1 cellular context compared by ENCODE assay signal in the genomic region with DNA sequence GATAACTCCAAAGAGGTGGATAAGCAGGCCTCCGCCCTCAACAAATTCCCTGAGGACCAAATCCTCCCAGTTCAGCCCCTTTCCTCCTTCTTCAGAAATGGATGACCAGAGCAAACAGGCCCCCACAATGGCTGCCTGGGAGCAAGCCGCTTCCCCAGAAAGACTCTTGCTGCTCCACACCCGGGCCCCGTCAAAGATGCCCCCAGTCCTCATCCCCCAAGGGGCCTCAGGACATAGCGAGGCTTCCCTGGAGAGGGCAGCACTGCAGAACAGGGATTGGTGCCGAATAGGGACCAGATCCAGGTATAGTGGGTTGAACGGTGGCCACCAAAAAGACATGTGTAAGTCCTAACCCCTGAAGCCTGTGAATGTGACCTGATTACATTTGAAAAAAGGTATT.
TF ChIP-seq lines count a peak whose summit lies in the region.

No MANE protein-coding gene starts in this region.

TF ChIP-seq in WTC11, 78 proteins besides CTCF, POLR2A, EP300 and RAD21 (continued from another document):
- TF ChIP-seq, protein P1, sequence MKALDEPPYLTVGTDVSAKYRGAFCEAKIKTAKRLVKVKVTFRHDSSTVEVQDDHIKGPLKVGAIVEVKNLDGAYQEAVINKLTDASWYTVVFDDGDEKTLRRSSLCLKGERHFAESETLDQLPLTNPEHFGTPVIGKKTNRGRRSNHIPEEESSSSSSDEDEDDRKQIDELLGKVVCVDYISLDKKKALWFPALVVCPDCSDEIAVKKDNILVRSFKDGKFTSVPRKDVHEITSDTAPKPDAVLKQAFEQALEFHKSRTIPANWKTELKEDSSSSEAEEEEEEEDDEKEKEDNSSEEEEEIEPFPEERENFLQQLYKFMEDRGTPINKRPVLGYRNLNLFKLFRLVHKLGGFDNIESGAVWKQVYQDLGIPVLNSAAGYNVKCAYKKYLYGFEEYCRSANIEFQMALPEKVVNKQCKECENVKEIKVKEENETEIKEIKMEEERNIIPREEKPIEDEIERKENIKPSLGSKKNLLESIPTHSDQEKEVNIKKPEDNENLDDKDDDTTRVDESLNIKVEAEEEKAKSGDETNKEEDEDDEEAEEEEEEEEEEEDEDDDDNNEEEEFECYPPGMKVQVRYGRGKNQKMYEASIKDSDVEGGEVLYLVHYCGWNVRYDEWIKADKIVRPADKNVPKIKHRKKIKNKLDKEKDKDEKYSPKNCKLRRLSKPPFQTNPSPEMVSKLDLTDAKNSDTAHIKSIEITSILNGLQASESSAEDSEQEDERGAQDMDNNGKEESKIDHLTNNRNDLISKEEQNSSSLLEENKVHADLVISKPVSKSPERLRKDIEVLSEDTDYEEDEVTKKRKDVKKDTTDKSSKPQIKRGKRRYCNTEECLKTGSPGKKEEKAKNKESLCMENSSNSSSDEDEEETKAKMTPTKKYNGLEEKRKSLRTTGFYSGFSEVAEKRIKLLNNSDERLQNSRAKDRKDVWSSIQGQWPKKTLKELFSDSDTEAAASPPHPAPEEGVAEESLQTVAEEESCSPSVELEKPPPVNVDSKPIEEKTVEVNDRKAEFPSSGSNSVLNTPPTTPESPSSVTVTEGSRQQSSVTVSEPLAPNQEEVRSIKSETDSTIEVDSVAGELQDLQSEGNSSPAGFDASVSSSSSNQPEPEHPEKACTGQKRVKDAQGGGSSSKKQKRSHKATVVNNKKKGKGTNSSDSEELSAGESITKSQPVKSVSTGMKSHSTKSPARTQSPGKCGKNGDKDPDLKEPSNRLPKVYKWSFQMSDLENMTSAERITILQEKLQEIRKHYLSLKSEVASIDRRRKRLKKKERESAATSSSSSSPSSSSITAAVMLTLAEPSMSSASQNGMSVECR (CRISPR knock-in tag; IDR thresholded peaks at IDR 0.05; ENCODE audit: borderline replicate concordance): no peak
- TF ChIP-seq NFATC4 (CRISPR knock-in tag; IDR thresholded peaks at IDR 0.05) (no peak), ZNF219 (CRISPR knock-in tag; IDR thresholded peaks at IDR 0.05; ENCODE audit: borderline replicate concordance) (no peak)
